ENCODE assay signal across 1 cellular context in the genomic region with DNA sequence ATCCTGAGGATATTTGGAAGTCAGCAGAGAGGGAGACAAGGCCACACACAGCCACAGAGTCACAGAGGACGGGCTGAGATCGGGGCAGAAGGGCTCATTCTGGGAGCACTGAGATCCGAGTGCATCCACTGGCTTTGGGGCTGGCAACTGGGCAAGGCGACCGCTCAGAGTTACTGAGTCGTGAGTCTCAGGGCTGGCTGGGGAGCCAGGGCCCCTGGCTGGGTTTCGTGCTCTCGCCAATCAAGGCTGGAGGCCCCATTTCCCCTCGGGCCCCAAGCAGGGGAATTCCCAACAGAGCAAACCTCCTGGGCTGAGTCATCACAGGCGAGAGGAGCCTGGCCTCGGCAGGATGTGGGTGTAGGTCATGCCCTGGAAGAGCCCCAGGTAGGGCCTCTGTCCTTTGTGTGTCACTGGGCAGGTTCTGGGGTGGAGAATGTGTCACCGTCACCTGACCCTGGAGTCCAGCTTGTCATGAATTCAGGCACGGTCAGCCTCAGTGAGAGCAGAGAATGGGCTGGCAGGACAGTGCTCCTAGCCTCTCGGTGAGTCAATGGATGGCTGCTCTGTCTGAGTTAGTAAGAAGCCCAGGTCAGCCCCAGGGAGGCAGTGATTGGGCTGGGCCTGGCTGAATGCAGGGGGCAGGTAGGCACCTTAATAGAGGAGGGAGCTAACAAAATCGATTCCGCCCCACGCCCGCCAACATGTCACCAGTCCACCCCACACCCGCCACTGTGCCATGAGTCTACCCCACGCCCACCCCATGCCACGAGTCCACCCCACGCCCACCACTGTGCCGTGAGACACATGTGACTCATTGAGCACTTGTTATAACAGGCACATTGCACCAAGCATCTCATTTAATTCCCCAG.
TF ChIP-seq lines count a peak whose summit lies in the region.

No MANE protein-coding gene starts in this region.

TF ChIP-seq in HepG2, 621 proteins besides CTCF, POLR2A, EP300 and RAD21 (continued from another document and continues in another):
- TF ChIP-seq, protein P1, sequence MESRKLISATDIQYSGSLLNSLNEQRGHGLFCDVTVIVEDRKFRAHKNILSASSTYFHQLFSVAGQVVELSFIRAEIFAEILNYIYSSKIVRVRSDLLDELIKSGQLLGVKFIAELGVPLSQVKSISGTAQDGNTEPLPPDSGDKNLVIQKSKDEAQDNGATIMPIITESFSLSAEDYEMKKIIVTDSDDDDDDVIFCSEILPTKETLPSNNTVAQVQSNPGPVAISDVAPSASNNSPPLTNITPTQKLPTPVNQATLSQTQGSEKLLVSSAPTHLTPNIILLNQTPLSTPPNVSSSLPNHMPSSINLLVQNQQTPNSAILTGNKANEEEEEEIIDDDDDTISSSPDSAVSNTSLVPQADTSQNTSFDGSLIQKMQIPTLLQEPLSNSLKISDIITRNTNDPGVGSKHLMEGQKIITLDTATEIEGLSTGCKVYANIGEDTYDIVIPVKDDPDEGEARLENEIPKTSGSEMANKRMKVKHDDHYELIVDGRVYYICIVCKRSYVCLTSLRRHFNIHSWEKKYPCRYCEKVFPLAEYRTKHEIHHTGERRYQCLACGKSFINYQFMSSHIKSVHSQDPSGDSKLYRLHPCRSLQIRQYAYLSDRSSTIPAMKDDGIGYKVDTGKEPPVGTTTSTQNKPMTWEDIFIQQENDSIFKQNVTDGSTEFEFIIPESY (CRISPR knock-in tag; IDR thresholded peaks at IDR 0.05) = peak; percentile 68
- TF ChIP-seq, protein P2, sequence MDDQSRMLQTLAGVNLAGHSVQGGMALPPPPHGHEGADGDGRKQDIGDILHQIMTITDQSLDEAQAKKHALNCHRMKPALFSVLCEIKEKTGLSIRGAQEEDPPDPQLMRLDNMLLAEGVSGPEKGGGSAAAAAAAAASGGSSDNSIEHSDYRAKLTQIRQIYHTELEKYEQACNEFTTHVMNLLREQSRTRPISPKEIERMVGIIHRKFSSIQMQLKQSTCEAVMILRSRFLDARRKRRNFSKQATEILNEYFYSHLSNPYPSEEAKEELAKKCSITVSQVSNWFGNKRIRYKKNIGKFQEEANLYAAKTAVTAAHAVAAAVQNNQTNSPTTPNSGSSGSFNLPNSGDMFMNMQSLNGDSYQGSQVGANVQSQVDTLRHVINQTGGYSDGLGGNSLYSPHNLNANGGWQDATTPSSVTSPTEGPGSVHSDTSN (CRISPR knock-in tag; IDR thresholded peaks at IDR 0.05; ENCODE audit: borderline replicate concordance) = 0 out of 2 replicates have a peak, but pooled peaks have one; percentile 23
- TF ChIP-seq TARDBP (CRISPR knock-in tag; IDR thresholded peaks at IDR 0.05) (peak; percentile 80), ZFP82 (CRISPR knock-in tag; IDR thresholded peaks at IDR 0.05; ENCODE audit: borderline replicate concordance) (peak; percentile 78; the same call in 1 of the 2 replicates), JUND (CRISPR knock-in tag; IDR thresholded peaks at IDR 0.05) (peak; percentile 99), ISX (CRISPR knock-in tag; conservative IDR thresholded peaks at IDR 0.05) (0 out of 2 replicates have a peak, but pooled peaks have one; percentile 36), RELA (CRISPR knock-in tag; IDR thresholded peaks at IDR 0.05) (peak; percentile 100), ZNF788 (CRISPR knock-in tag; IDR thresholded peaks at IDR 0.05; ENCODE audit: borderline replicate concordance) (peak; percentile 97; the same call in 1 of the 2 replicates), ZZZ3 (CRISPR knock-in tag; IDR thresholded peaks at IDR 0.05; ENCODE audit: borderline replicate concordance) (peak; percentile 9; the same call in 1 of the 2 replicates), ZNF44 (CRISPR knock-in tag; IDR thresholded peaks at IDR 0.05) (no peak), MED1 (CRISPR knock-in tag; IDR thresholded peaks at IDR 0.05) (peak; percentile 98), RORA (CRISPR knock-in tag; IDR thresholded peaks at IDR 0.05) (no peak), HMGA1 (CRISPR knock-in tag; conservative IDR thresholded peaks at IDR 0.05) (no peak), JUN (CRISPR knock-in tag; IDR thresholded peaks at IDR 0.05) (peak; percentile 96), REPIN1 (CRISPR knock-in tag; IDR thresholded peaks at IDR 0.05; ENCODE audit: borderline replicate concordance, low read depth) (peak; percentile 60; the same call in 1 of the 2 replicates), AGO2 (optimal IDR thresholded peaks at IDR 0.05; ENCODE audit: low read depth, low read length) (no peak), ZNF207 (IDR thresholded peaks at IDR 0.05; ENCODE audit: borderline replicate concordance) (no peak), NR3C1 (CRISPR knock-in tag; IDR thresholded peaks at IDR 0.05) (no peak), ZNF713 (CRISPR knock-in tag; IDR thresholded peaks at IDR 0.05) (0 out of 2 replicates have a peak, but pooled peaks have one; percentile 40), ZNF567 (CRISPR knock-in tag; IDR thresholded peaks at IDR 0.05; ENCODE audit: borderline replicate concordance) (0 out of 2 replicates have a peak, but pooled peaks have one; percentile 32), RFXANK (CRISPR knock-in tag; IDR thresholded peaks at IDR 0.05) (peak; percentile 87; the same call in 1 of the 2 replicates), PCBP1 (IDR thresholded peaks at IDR 0.05; ENCODE audit: borderline replicate concordance, low read depth, low read length) (no peak), SAFB2 (CRISPR knock-in tag; IDR thresholded peaks at IDR 0.05; ENCODE audit: borderline replicate concordance, low read depth) (no peak), SUZ12 (IDR thresholded peaks at IDR 0.05; ENCODE audit: low read depth, low read length) (no peak), ZNF589 (CRISPR knock-in tag; conservative IDR thresholded peaks at IDR 0.05) (peak; percentile 84; the same call in 1 of the 2 replicates), POLR2AphosphoS5 (IDR thresholded peaks at IDR 0.05; ENCODE audit: low read depth, low read length) (no peak; the same call in 1 of the 2 replicates), CBX2 (IDR thresholded peaks at IDR 0.05; ENCODE audit: low read depth, low read length) (no peak), CBX2 (CRISPR knock-in tag; IDR thresholded peaks at IDR 0.05; ENCODE audit: low read depth) (no peak), ZNF367 (CRISPR knock-in tag; IDR thresholded peaks at IDR 0.05; ENCODE audit: borderline replicate concordance) (peak; percentile 49; the same call in 1 of the 2 replicates), ZMAT3 (CRISPR knock-in tag; conservative IDR thresholded peaks at IDR 0.05) (peak; percentile 72)
- TF ChIP-seq, protein P3, sequence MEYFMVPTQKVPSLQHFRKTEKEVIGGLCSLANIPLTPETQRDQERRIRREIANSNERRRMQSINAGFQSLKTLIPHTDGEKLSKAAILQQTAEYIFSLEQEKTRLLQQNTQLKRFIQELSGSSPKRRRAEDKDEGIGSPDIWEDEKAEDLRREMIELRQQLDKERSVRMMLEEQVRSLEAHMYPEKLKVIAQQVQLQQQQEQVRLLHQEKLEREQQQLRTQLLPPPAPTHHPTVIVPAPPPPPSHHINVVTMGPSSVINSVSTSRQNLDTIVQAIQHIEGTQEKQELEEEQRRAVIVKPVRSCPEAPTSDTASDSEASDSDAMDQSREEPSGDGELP (IDR thresholded peaks at IDR 0.05; ENCODE audit: borderline replicate concordance, low read depth) = peak; percentile 84
- TF ChIP-seq, protein P4, sequence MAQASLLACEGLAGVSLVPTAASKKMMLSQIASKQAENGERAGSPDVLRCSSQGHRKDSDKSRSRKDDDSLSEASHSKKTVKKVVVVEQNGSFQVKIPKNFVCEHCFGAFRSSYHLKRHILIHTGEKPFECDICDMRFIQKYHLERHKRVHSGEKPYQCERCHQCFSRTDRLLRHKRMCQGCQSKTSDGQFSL (CRISPR knock-in tag; IDR thresholded peaks at IDR 0.05) = no peak
- TF ChIP-seq, protein P5, sequence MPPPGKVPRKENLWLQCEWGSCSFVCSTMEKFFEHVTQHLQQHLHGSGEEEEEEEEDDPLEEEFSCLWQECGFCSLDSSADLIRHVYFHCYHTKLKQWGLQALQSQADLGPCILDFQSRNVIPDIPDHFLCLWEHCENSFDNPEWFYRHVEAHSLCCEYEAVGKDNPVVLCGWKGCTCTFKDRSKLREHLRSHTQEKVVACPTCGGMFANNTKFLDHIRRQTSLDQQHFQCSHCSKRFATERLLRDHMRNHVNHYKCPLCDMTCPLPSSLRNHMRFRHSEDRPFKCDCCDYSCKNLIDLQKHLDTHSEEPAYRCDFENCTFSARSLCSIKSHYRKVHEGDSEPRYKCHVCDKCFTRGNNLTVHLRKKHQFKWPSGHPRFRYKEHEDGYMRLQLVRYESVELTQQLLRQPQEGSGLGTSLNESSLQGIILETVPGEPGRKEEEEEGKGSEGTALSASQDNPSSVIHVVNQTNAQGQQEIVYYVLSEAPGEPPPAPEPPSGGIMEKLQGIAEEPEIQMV (CRISPR knock-in tag; IDR thresholded peaks at IDR 0.05; ENCODE audit: low read depth) = peak; percentile 69; the same call in 1 of the 2 replicates
- TF ChIP-seq, protein P6, sequence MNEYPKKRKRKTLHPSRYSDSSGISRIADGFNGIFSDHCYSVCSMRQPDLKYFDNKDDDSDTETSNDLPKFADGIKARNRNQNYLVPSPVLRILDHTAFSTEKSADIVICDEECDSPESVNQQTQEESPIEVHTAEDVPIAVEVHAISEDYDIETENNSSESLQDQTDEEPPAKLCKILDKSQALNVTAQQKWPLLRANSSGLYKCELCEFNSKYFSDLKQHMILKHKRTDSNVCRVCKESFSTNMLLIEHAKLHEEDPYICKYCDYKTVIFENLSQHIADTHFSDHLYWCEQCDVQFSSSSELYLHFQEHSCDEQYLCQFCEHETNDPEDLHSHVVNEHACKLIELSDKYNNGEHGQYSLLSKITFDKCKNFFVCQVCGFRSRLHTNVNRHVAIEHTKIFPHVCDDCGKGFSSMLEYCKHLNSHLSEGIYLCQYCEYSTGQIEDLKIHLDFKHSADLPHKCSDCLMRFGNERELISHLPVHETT (CRISPR knock-in tag; conservative IDR thresholded peaks at IDR 0.05) = peak; percentile 80; the same call in 1 of the 2 replicates
- TF ChIP-seq, protein P7, sequence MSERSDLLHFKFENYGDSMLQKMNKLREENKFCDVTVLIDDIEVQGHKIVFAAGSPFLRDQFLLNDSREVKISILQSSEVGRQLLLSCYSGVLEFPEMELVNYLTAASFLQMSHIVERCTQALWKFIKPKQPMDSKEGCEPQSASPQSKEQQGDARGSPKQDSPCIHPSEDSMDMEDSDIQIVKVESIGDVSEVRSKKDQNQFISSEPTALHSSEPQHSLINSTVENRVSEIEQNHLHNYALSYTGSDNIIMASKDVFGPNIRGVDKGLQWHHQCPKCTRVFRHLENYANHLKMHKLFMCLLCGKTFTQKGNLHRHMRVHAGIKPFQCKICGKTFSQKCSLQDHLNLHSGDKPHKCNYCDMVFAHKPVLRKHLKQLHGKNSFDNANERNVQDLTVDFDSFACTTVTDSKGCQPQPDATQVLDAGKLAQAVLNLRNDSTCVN (CRISPR knock-in tag; IDR thresholded peaks at IDR 0.05; ENCODE audit: borderline replicate concordance) = peak; percentile 69
- TF ChIP-seq, protein P8, sequence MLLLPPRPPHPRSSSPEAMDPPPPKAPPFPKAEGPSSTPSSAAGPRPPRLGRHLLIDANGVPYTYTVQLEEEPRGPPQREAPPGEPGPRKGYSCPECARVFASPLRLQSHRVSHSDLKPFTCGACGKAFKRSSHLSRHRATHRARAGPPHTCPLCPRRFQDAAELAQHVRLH (CRISPR knock-in tag; IDR thresholded peaks at IDR 0.05; ENCODE audit: borderline replicate concordance, low read depth) = peak; percentile 96; the same call in 1 of the 2 replicates
- TF ChIP-seq, protein P9, sequence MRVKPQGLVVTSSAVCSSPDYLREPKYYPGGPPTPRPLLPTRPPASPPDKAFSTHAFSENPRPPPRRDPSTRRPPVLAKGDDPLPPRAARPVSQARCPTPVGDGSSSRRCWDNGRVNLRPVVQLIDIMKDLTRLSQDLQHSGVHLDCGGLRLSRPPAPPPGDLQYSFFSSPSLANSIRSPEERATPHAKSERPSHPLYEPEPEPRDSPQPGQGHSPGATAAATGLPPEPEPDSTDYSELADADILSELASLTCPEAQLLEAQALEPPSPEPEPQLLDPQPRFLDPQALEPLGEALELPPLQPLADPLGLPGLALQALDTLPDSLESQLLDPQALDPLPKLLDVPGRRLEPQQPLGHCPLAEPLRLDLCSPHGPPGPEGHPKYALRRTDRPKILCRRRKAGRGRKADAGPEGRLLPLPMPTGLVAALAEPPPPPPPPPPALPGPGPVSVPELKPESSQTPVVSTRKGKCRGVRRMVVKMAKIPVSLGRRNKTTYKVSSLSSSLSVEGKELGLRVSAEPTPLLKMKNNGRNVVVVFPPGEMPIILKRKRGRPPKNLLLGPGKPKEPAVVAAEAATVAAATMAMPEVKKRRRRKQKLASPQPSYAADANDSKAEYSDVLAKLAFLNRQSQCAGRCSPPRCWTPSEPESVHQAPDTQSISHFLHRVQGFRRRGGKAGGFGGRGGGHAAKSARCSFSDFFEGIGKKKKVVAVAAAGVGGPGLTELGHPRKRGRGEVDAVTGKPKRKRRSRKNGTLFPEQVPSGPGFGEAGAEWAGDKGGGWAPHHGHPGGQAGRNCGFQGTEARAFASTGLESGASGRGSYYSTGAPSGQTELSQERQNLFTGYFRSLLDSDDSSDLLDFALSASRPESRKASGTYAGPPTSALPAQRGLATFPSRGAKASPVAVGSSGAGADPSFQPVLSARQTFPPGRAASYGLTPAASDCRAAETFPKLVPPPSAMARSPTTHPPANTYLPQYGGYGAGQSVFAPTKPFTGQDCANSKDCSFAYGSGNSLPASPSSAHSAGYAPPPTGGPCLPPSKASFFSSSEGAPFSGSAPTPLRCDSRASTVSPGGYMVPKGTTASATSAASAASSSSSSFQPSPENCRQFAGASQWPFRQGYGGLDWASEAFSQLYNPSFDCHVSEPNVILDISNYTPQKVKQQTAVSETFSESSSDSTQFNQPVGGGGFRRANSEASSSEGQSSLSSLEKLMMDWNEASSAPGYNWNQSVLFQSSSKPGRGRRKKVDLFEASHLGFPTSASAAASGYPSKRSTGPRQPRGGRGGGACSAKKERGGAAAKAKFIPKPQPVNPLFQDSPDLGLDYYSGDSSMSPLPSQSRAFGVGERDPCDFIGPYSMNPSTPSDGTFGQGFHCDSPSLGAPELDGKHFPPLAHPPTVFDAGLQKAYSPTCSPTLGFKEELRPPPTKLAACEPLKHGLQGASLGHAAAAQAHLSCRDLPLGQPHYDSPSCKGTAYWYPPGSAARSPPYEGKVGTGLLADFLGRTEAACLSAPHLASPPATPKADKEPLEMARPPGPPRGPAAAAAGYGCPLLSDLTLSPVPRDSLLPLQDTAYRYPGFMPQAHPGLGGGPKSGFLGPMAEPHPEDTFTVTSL (CRISPR knock-in tag; IDR thresholded peaks at IDR 0.05; ENCODE audit: borderline replicate concordance) = peak; percentile 94
